Comparison of ENCODE assay signal across 9 cellular contexts in genomic region chr2:85066874-85067351, GRCh38.
DNase-seq lines count a peak whose midpoint lies in the region; ATAC-seq lines count a peak whose summit lies in the region.
"Had no signal": no experiment of that assay in that cellular context is flagged by ENCODE, and none has a peak within 500 bp of the region (broad histone marks: within the 10 kb centered on the region; RNA-seq: fewer than 3 reads in every experiment).

No MANE protein-coding gene starts in this region.

- H3K4me3 ChIP-seq in right cardiac atrium (ENCODE audit: low read length) = peak overlapping the region; percentile 61

- H3K27me3 ChIP-seq in right cardiac atrium (ENCODE audit: control insufficient read depth, insufficient read depth) = no peaks in the 10 kb centered on the region

- H3K9me3 ChIP-seq in right cardiac atrium (ENCODE audit: control insufficient read depth, low read length) = no peaks in the 10 kb centered on the region
- H3K9me3 ChIP-seq: neutrophil had no signal

- WGBS in right cardiac atrium = 2% methylated on average over 19 of the region's 19 CpGs

- intact Hi-C loops in right cardiac atrium (cut with DNase I) = loop anchor here (2.0 to 10.0 kb wide), 5 partner anchors 58 to 240 kb away; no protein-coding TSS in a partner anchor

- ATAC-seq in right cardiac atrium (peak; percentile 84 to 85), GM18498 (IDR thresholded peaks at IDR 0.05; ENCODE audit: unreplicated experiment) (no peak)

- DNase-seq in NCI-H187 (lab: John Stamatoyannopoulos, UW) (peak; percentile 26 to 38), NCI-H187 treated with DMSO at 0.1 percent for 48 hours (lab: John Stamatoyannopoulos, UW) (no peak), HuH-7.5 (ENCODE audit: low spot score) (peak; percentile 61), RKO (ENCODE audit: low spot score) (peak; percentile 73), anterior cingulate cortex (lab: John Stamatoyannopoulos, UW) (peak in 54 of 58 donors; percentile 2 to 65 (median 32)), right cardiac atrium (peak; percentile 79 to 92 (median 87)), pulmonary artery endothelial cell (ENCODE audit: low read depth, low spot score) (peak; percentile 53)

- no peak overlapping the region for H3K27ac ChIP-seq in right cardiac atrium (ENCODE audit: low read length)
- H3K27ac ChIP-seq: neutrophil had no signal

- no peaks in the 10 kb centered on the region for H3K4me1 ChIP-seq in right cardiac atrium (ENCODE audit: control insufficient read depth, insufficient read depth, low read length)
